ENCODE assay signal across 18 cellular contexts in genomic region chr7:130131191-130131834, GRCh38.
"Had no signal": no experiment of that assay in that cellular context is flagged by ENCODE, and none has a peak within 500 bp of the region (broad histone marks: within the 10 kb centered on the region; RNA-seq: fewer than 3 reads in every experiment).

No MANE protein-coding gene starts in this region.

- H2AFZ ChIP-seq: parathyroid adenoma had no signal

- H3K4me3 Mint-ChIP-seq: natural killer cell treated with Interleukin-12 subunit alpha and Interleukin-12 subunit beta and Interleukin-15 and Interleukin-18, amount 100 ng/mL, for 72 hours had no signal

- H3K27ac Mint-ChIP-seq: natural killer cell treated with Interleukin-12 subunit alpha and Interleukin-12 subunit beta and Interleukin-15 and Interleukin-18, amount 100 ng/mL, for 72 hours had no signal

- H3K27ac ChIP-seq: epithelial cell of prostate, esophagus muscularis mucosa, gastrocnemius medialis, parathyroid adenoma, right atrium auricular region, sigmoid colon, skin epidermis, suprapubic skin, tibial artery, upper lobe of left lung, uterus had no signal

- ATAC-seq: gastrocnemius medialis; left lobe of liver; natural killer cell treated with Interleukin-12 subunit alpha and Interleukin-12 subunit beta and Interleukin-15 and Interleukin-18, amount 100 ng/mL, for 72 hours; stimulated activated naive CD8-positive, alpha-beta T cell treated with anti-CD3 and anti-CD28 coated beads, Interleukin-15, Interleukin-2, amounts not matched to agents 100 U/mL and 50 U/mL, for 24 hours had no signal

- H3K27me3 Mint-ChIP-seq: natural killer cell treated with Interleukin-12 subunit alpha and Interleukin-12 subunit beta and Interleukin-15 and Interleukin-18, amount 100 ng/mL, for 72 hours had no signal

- H3K4me1 ChIP-seq: right atrium auricular region, uterus had no signal

- DNase-seq: effector memory CD4-positive, alpha-beta T cell; gastrocnemius medialis; islet precursor cell; mammary epithelial cell; sigmoid colon; stimulated activated CD4-positive, alpha-beta T cell treated with anti-CD3 and anti-CD28 coated beads, Interleukin-12 subunit alpha, Interleukin-12 subunit beta, amount 100 ng/mL, for 4 hours; stimulated activated naive CD8-positive, alpha-beta T cell treated with anti-CD3 and anti-CD28 coated beads, Interleukin-15, Interleukin-2, amounts not matched to agents 100 U/mL and 50 U/mL, for 24 hours; tibial artery; upper lobe of left lung; uterus had no signal

- H3K9ac ChIP-seq: parathyroid adenoma had no signal

- H3K36me3 ChIP-seq: uterus had no signal

- H3K9me3 ChIP-seq: esophagus muscularis mucosa, gastrocnemius medialis, right atrium auricular region, sigmoid colon, suprapubic skin, tibial artery, upper lobe of left lung, uterus had no signal

- H3K4me3 ChIP-seq: esophagus muscularis mucosa, gastrocnemius medialis, right atrium auricular region, sigmoid colon, skin epidermis, suprapubic skin, tibial artery, upper lobe of left lung, uterus had no signal

- H3K27me3 ChIP-seq: esophagus muscularis mucosa, gastrocnemius medialis, right atrium auricular region, sigmoid colon, suprapubic skin, tibial artery, upper lobe of left lung, uterus had no signal

- H3K79me2 ChIP-seq: parathyroid adenoma had no signal

- H3K9me3 Mint-ChIP-seq: natural killer cell treated with Interleukin-12 subunit alpha and Interleukin-12 subunit beta and Interleukin-15 and Interleukin-18, amount 100 ng/mL, for 72 hours had no signal
